1 cellular context compared by ENCODE assay signal in genomic region chr11:121536116-121536515, GRCh38.
TF ChIP-seq lines count a peak whose summit lies in the region.

No MANE protein-coding gene starts in this region.

TF ChIP-seq in GM23338, 12 proteins besides CTCF, POLR2A, EP300 and RAD21 (continued from another document):
- no peak for TF ChIP-seq ZNF462 (CRISPR knock-in tag; IDR thresholded peaks at IDR 0.05)
- no peak for TF ChIP-seq EZH2 (IDR thresholded peaks at IDR 0.05; ENCODE audit: low read depth, unreplicated experiment)
- TF ChIP-seq POLR2AphosphoS5 (IDR thresholded peaks at IDR 0.05; ENCODE audit: low read depth) = no peak
- no peak for TF ChIP-seq ZNF331 (CRISPR knock-in tag; IDR thresholded peaks at IDR 0.05; ENCODE audit: low read depth)
- TF ChIP-seq STAT1 (IDR thresholded peaks at IDR 0.05; ENCODE audit: unreplicated experiment) = no peak
- TF ChIP-seq EZH2phosphoT487 (IDR thresholded peaks at IDR 0.05; ENCODE audit: unreplicated experiment) = no peak
- TF ChIP-seq CREB1 (CRISPR knock-in tag; IDR thresholded peaks at IDR 0.05; ENCODE audit: low read depth) = no peak
